22 cellular contexts compared by ENCODE assay signal in genomic region chr20:42255820-42256219, GRCh38.
"Had no signal": no experiment of that assay in that cellular context is flagged by ENCODE, and none has a peak within 500 bp of the region (broad histone marks: within the 10 kb centered on the region; RNA-seq: fewer than 3 reads in every experiment).

No MANE protein-coding gene starts in this region.

- H3K27me3 Mint-ChIP-seq: IgD-negative memory B cell had no signal

- H3K4me3 Mint-ChIP-seq: IgD-negative memory B cell had no signal

- ATAC-seq: K562 had no signal

- H3K4me1 Mint-ChIP-seq: IgD-negative memory B cell had no signal

- H3K9ac ChIP-seq: KMS-11, SK-N-SH had no signal

- DNase-seq: Kasumi-1, MV-4-11, NCI-H1048, NCI-H1436, NCI-H187, NCI-H2029, NCI-H2081 treated with DMSO at 0.1 percent for 48 hours, NCI-H2171, NCI-H226, NCI-H446, NCI-H510A, NCI-H524 treated with DMSO at 0.1 percent for 48 hours, NCI-H69, NCI-H774, RPMI8226, SHP77, SK-N-SH, SW 1271 had no signal

- H3K4me2 ChIP-seq: KMS-11, SK-N-SH had no signal

- H3K27ac ChIP-seq: HL-60, KMS-11 had no signal

- H3K9me3 ChIP-seq: SK-N-SH had no signal

- H3K27ac Mint-ChIP-seq: IgD-negative memory B cell had no signal

- H3K36me3 Mint-ChIP-seq: IgD-negative memory B cell had no signal

- H3K4me3 ChIP-seq: K562 had no signal
